In genomic region chr1:15849775-15850449, GRCh38 we compare ENCODE assay signal across 8 cellular contexts. TPM values are rescaled to one million over a fixed set of nuclear protein-coding genes. Genes with fewer than 3 reads are reported as not detected.
DNase-seq lines count a peak whose midpoint lies in the region; ATAC-seq and TF ChIP-seq lines count a peak whose summit lies in the region.

No MANE protein-coding gene starts in this region.

- peaks cover 4 to 73% (median 58%) of the 10 kb centered on the region in 9 donors for H3K4me1 ChIP-seq in heart right ventricle
- peaks cover 13% of the 10 kb centered on the region for H3K4me1 ChIP-seq in ectodermal cell (ENCODE audit: control insufficient read depth, insufficient read depth, low read length)
- H3K4me1 ChIP-seq in mononuclear cell (ENCODE audit: insufficient read depth, low read length) = peaks cover 58% of the 10 kb centered on the region

- ATAC-seq in heart right ventricle (peak in 4 of 8 donors; percentile 4 to 18 (median 10)), Right ventricle myocardium superior (ENCODE audit: poor library complexity) (no peak), HG03139 (IDR thresholded peaks at IDR 0.05; ENCODE audit: unreplicated experiment) (no peak)

- TF ChIP-seq CTCF in heart right ventricle (IDR thresholded peaks at IDR 0.05) (no peak), VCaP (conservative IDR thresholded peaks at IDR 0.05) (no peak)

- H3K9me3 ChIP-seq in heart right ventricle (no peaks in the 10 kb centered on the region), ectodermal cell (ENCODE audit: control insufficient read depth, low read length) (no peaks in the 10 kb centered on the region), mononuclear cell (ENCODE audit: low read depth, low read length) (no peaks in the 10 kb centered on the region)

- H3K4me3 ChIP-seq in heart right ventricle (peak overlapping the region; percentile 68 to 95 (median 88)), ectodermal cell (ENCODE audit: insufficient read depth, low read depth, low read length) (peak overlapping the region; percentile 72), mononuclear cell (ENCODE audit: low read length) (peak overlapping the region; percentile 96)

- H3K36me3 ChIP-seq in heart right ventricle (no peaks in the 10 kb centered on the region), ectodermal cell (ENCODE audit: control insufficient read depth, insufficient read depth, low read length) (no peaks in the 10 kb centered on the region)

- peak in 1 of 2 donors; percentile 47 for DNase-seq in heart right ventricle
- DNase-seq in Right ventricle myocardium superior = no peak
- peak; percentile 78 for DNase-seq in NCI-H2196 (lab: John Stamatoyannopoulos, UW; ENCODE audit: unreplicated experiment)
- DNase-seq in superior temporal gyrus (ENCODE audit: extremely low spot score) = peak; percentile 77

- intact Hi-C loops in heart right ventricle (cut with DNase I) (loop anchor here in 7 of 10 donors (2.0 to 5.0 kb wide), 4 partner anchors 15 to 72 kb away; no protein-coding TSS in a partner anchor), Right ventricle myocardium superior (cut with DNase I) (loop anchor here (2.0 to 5.0 kb wide), 2 partner anchors 15 to 37 kb away; no protein-coding TSS in a partner anchor)

- H3K27me3 ChIP-seq in heart right ventricle (no peaks in the 10 kb centered on the region), ectodermal cell (ENCODE audit: control insufficient read depth, insufficient read depth, low read length, poor library complexity, severe bottlenecking) (no peaks in the 10 kb centered on the region), mononuclear cell (ENCODE audit: insufficient read depth, low read length) (no peaks in the 10 kb centered on the region)

- H3K27ac ChIP-seq in heart right ventricle = peak overlapping the region; percentile 91 to 99 (median 96)
- H3K27ac ChIP-seq in VCaP = peak overlapping the region; percentile 98
- peak overlapping the region; percentile 96 for H3K27ac ChIP-seq in ectodermal cell (ENCODE audit: insufficient read depth, low read depth, low read length, poor library complexity, severe bottlenecking)

- WGBS in heart right ventricle, 2 donors = 0 to 1% methylated on average over 16 of the region's 16 CpGs
- WGBS in ectodermal cell, 2 experiments = 0 to 1% methylated on average over 16 of the region's 16 CpGs

RNA-seq across cellular contexts. Expression of gene SPEN, which starts 2.4 kb away (rescaled TPM):
- 10 to 100 TPM; 24.1 to 34.4 (median 28.1) TPM for total RNA-seq in heart right ventricle
- polyA plus RNA-seq in heart right ventricle = 10 to 100 TPM; 11.2 to 12.4 TPM
- 20.3 TPM for total RNA-seq in Right ventricle myocardium superior
- 44.1 TPM for polyA plus RNA-seq in ectodermal cell (2013, experiment 1 of 4)
- 54.7 TPM for polyA plus RNA-seq in ectodermal cell (2013, experiment 2 of 4)
- 42.2 TPM for polyA plus RNA-seq in ectodermal cell (2013, experiment 3 of 4)
- polyA plus RNA-seq in ectodermal cell (2013, experiment 4 of 4) = 55.0 TPM
- total RNA-seq in mononuclear cell = 94.9 TPM

RNA-seq across cellular contexts. Expression of gene UQCRHL, which starts 42.5 kb away (rescaled TPM):
- 1 to 10 TPM; 2.1 to 6.3 (median 3.2) TPM for total RNA-seq in heart right ventricle
- 1 to 10 TPM; 4.5 to 8.6 TPM for polyA plus RNA-seq in heart right ventricle
- 6.1 TPM for total RNA-seq in Right ventricle myocardium superior
- 7.3 TPM for polyA plus RNA-seq in ectodermal cell (2013, experiment 1 of 4)
- 6.4 TPM for polyA plus RNA-seq in ectodermal cell (2013, experiment 2 of 4)
- 6.0 TPM for polyA plus RNA-seq in ectodermal cell (2013, experiment 3 of 4)
- 6.5 TPM for polyA plus RNA-seq in ectodermal cell (2013, experiment 4 of 4)
- 1.2 TPM for total RNA-seq in mononuclear cell
